8 cellular contexts compared by ENCODE assay signal in the genomic region with DNA sequence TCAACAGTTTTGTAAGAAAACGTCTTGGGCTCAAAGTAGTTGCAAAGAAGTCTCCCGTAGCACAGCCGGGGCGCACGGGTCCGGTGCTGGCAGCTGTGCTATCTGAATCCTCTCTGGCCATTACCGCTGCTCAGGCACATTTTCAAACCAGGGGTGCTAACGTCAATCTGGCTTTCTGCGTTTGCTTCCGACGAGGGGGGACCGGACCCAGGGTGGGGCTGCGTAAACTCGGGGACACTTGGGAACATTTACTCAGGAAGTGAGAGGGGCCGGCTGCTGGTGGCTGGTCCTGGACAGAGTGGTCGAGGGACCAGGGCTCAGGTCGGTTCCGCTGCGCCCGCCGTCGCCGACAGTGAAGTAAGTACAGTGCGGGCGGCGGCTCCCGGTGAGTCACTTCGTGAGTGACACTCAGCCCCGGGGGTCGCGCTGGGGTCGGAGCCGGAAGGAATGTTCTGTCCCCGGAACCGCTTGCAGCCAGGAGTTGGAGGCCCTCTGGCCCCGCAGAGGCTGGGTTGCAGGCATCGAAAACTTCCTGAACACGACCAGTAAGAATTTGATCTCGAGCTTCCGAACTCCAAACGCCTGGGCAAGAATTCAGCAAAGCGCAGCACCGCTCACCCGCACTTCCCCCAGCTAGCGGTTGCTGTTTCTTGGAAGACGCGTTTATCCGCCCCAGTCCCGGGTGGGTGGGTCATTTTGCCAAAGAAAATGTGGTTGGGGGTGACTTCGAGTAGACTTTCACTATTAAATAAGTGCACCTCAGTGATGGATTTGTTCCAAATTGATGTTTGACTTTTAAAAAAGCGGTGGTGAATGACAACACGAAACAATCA. TPM values are rescaled to one million over a fixed set of nuclear protein-coding genes. Genes with fewer than 3 reads are reported as not detected.
DNase-seq lines count a peak whose midpoint lies in the region; ATAC-seq and TF ChIP-seq lines count a peak whose summit lies in the region.

No MANE protein-coding gene starts in this region.

- intact Hi-C loops in activated B cell treated with CpG ODN at 0.5 μM for 24 hours (cut with micrococcal nuclease), result loop anchor here (2.0 to 5.0 kb wide), 5 partner anchors 87 to 1275 kb away; no protein-coding TSS in a partner anchor

- POLR2A ChIA-PET in activated B cell treated with CpG ODN at 0.5 μM for 24 hours (lab: Charles Lee), result no interaction called here
- POLR2A ChIA-PET in naive thymus-derived CD8-positive, alpha-beta T cell (lab: Charles Lee), result interaction anchor here (5.5 kb wide), 1 partner anchor 129 kb away, joined by 101 read pairs; no protein-coding TSS in a partner anchor

- peaks cover 52% of the 10 kb centered on the region for H3K4me1 Mint-ChIP-seq in activated B cell treated with CpG ODN at 0.5 μM for 24 hours
- peaks cover 39 to 60% of the 10 kb centered on the region in 2 donors for H3K4me1 Mint-ChIP-seq in effector memory CD8-positive, alpha-beta T cell (ENCODE audit: low read depth in 2 of 2)
- H3K4me1 Mint-ChIP-seq in naive thymus-derived CD8-positive, alpha-beta T cell, result peaks cover 39 to 69% (median 64%) of the 10 kb centered on the region in 4 donors

- H3K27ac Mint-ChIP-seq in activated B cell treated with CpG ODN at 0.5 μM for 24 hours, result peak overlapping the region; percentile 72
- peak overlapping the region in 1 of 2 donors; percentile 79 for H3K27ac Mint-ChIP-seq in effector memory CD8-positive, alpha-beta T cell
- H3K27ac Mint-ChIP-seq in naive thymus-derived CD8-positive, alpha-beta T cell, result peak overlapping the region in 9 of 10 donors; percentile 24 to 96 (median 77)

- TF ChIP-seq CTCF in GM20000 (IDR thresholded peaks at IDR 0.05; ENCODE audit: extremely low read depth, missing control alignments) (no peak), activated B cell treated with CpG ODN at 0.5 μM for 24 hours (IDR thresholded peaks at IDR 0.05) (no peak)

- H3K9me3 Mint-ChIP-seq in activated B cell treated with CpG ODN at 0.5 μM for 24 hours, result peaks cover 4% of the 10 kb centered on the region
- H3K9me3 Mint-ChIP-seq in effector memory CD8-positive, alpha-beta T cell, result no peaks in the 10 kb centered on the region
- no peaks in the 10 kb centered on the region for H3K9me3 Mint-ChIP-seq in naive thymus-derived CD8-positive, alpha-beta T cell

- peaks cover 2% of the 10 kb centered on the region for H3K36me3 Mint-ChIP-seq in activated B cell treated with CpG ODN at 0.5 μM for 24 hours (ENCODE audit: low read depth)
- peaks cover 30% of the 10 kb centered on the region for H3K36me3 Mint-ChIP-seq in effector memory CD8-positive, alpha-beta T cell (ENCODE audit: insufficient read depth)
- peaks cover 0 to 8% (median 0%) of the 10 kb centered on the region in 3 donors for H3K36me3 Mint-ChIP-seq in naive thymus-derived CD8-positive, alpha-beta T cell

- DNase-seq in GM20000 (ENCODE audit: low spot score) (peak; percentile 40), activated B cell treated with CpG ODN at 0.5 μM for 24 hours (peak; percentile 37), NCI-H345 treated with DMSO at 0.1 percent for 48 hours (lab: John Stamatoyannopoulos, UW; ENCODE audit: unreplicated experiment) (no peak), NCI-H146 (lab: John Stamatoyannopoulos, UW) (no peak)
- peak; percentile 10 to 23 (median 14) for DNase-seq in effector memory CD8-positive, alpha-beta T cell
- DNase-seq in naive thymus-derived CD8-positive, alpha-beta T cell, result peak in 7 of 10 donors; percentile 24 to 50 (median 32)

- peaks cover 54% of the 10 kb centered on the region for H3K27me3 Mint-ChIP-seq in activated B cell treated with CpG ODN at 0.5 μM for 24 hours
- peaks cover 47% of the 10 kb centered on the region in 2 donors for H3K27me3 Mint-ChIP-seq in effector memory CD8-positive, alpha-beta T cell
- H3K27me3 Mint-ChIP-seq in naive thymus-derived CD8-positive, alpha-beta T cell, result peaks cover 22 to 47% (median 41%) of the 10 kb centered on the region in 5 donors

- H3K4me3 Mint-ChIP-seq in activated B cell treated with CpG ODN at 0.5 μM for 24 hours, result peak overlapping the region; percentile 87
- peak overlapping the region; percentile 92 to 95 for H3K4me3 Mint-ChIP-seq in effector memory CD8-positive, alpha-beta T cell
- H3K4me3 Mint-ChIP-seq in naive thymus-derived CD8-positive, alpha-beta T cell, result peak overlapping the region; percentile 88 to 99 (median 96)

- CTCF ChIA-PET in activated B cell treated with CpG ODN at 0.5 μM for 24 hours (lab: Charles Lee), result no interaction called here

- ATAC-seq in activated B cell treated with CpG ODN at 0.5 μM for 24 hours (ENCODE audit: low read depth) (no peak), esophagus mucosa (no peak), GM19395 (IDR thresholded peaks at IDR 0.05; ENCODE audit: unreplicated experiment) (no peak)
- ATAC-seq in effector memory CD8-positive, alpha-beta T cell (replicated peaks), result no peak
- ATAC-seq in naive thymus-derived CD8-positive, alpha-beta T cell, result no peak

RNA-seq across cellular contexts. Expression of a gene that starts 1.4 kb away (rescaled TPM):
- total RNA-seq in activated B cell treated with CpG ODN at 0.5 μM for 24 hours (3.1 and 3.3 TPM in 2 replicates), esophagus mucosa (2.5 TPM)
- 10 to 100 TPM; 37.5 to 37.6 TPM for total RNA-seq in naive thymus-derived CD8-positive, alpha-beta T cell
- 10 to 100 TPM in 2 of 3 donors, 1 to 10 TPM in 1; 9.2 to 12.7 (median 11.8) TPM for polyA plus RNA-seq in naive thymus-derived CD8-positive, alpha-beta T cell

Comparison
In these comparisons a context has a peak if more than half of its experiments do, and no peak if none do; other contexts are left out.
1. DNase-seq: peak in GM20000 (single experiment), activated B cell treated with CpG ODN at 0.5 μM for 24 hours (single experiment), effector memory CD8-positive, alpha-beta T cell (3 of 3) and naive thymus-derived CD8-positive, alpha-beta T cell (7 of 10); none in NCI-H345 treated with DMSO at 0.1 percent for 48 hours (single experiment) and NCI-H146 (single experiment).
2. Peak in every context shown above with its lines, with median percentiles within 50 percentile points of each other: H3K4me3 Mint-ChIP-seq.